Comparison of ENCODE assay signal across 23 cellular contexts in genomic region chr3:156609546-156609945, GRCh38.
"Had no signal": no experiment of that assay in that cellular context is flagged by ENCODE, and none has a peak within 500 bp of the region (broad histone marks: within the 10 kb centered on the region; RNA-seq: fewer than 3 reads in every experiment).

No MANE protein-coding gene starts in this region.

- H3K4me3 ChIP-seq: heart left ventricle, lower lobe of right lung, right lobe of liver, testis, transverse colon had no signal

- H3K36me3 ChIP-seq: brain microvascular endothelial cell, heart left ventricle, lower lobe of right lung, right lobe of liver, transverse colon had no signal

- H3K27me3 ChIP-seq: brain microvascular endothelial cell, heart left ventricle, right lobe of liver, testis, transverse colon had no signal

- H3K27ac ChIP-seq: brain microvascular endothelial cell, heart left ventricle, lower lobe of right lung, right lobe of liver, testis, transverse colon, VCaP had no signal

- DNase-seq: activated CD4-positive, alpha-beta T cell treated with anti-CD3 and anti-CD28 coated beads for 4 hours; activated CD4-positive, alpha-beta T cell treated with anti-CD3 and anti-CD28 coated beads, Interleukin-2, amount 50 U/mL, for 4 hours; activated effector memory CD4-positive, alpha-beta T cell treated with anti-CD3 and anti-CD28 coated beads, Interleukin-2, amount 50 U/mL, for 16 hours; activated naive CD4-positive, alpha-beta T cell treated with anti-CD3 and anti-CD28 coated beads, Interleukin-2, amount 10 ng/mL, durations not matched to agents 7 days and 5 days; activated naive CD8-positive, alpha-beta T cell treated with anti-CD3 and anti-CD28 coated beads, Interleukin-2, amount 10 ng/mL, durations not matched to agents 7 days and 5 days; activated T-cell treated with anti-CD3 and anti-CD28 coated beads for 4 hours; brain microvascular endothelial cell; caudate nucleus; cortex of kidney; effector memory CD8-positive, alpha-beta T cell; foreskin fibroblast; heart left ventricle; lower lobe of right lung; mesenchymal stem cell; naive thymus-derived CD8-positive, alpha-beta T cell; right lobe of liver; stimulated activated CD4-positive, alpha-beta T cell treated with anti-CD3 and anti-CD28 coated beads, Interleukin-12 subunit alpha, Interleukin-12 subunit beta, amount 100 ng/mL, for 4 hours; stimulated activated CD4-positive, alpha-beta T cell treated with anti-CD3 and anti-CD28 coated beads, Interleukin-4, amount 100 ng/mL, for 1 hour; stimulated activated naive CD8-positive, alpha-beta T cell treated with anti-CD3 and anti-CD28 coated beads, Interleukin-15, Interleukin-2, amounts not matched to agents 100 U/mL and 50 U/mL, for 24 hours; testis; transverse colon had no signal

- H3K9me3 ChIP-seq: heart left ventricle, lower lobe of right lung, right lobe of liver, testis, transverse colon had no signal

- FAIRE-seq: astrocyte had no signal

- ATAC-seq: effector memory CD8-positive, alpha-beta T cell; heart left ventricle; naive thymus-derived CD8-positive, alpha-beta T cell; right lobe of liver; stimulated activated naive CD8-positive, alpha-beta T cell treated with anti-CD3 and anti-CD28 coated beads, Interleukin-15, Interleukin-2, amounts not matched to agents 100 U/mL and 50 U/mL, for 24 hours had no signal
